34 cellular contexts compared by ENCODE assay signal in genomic region chr19:8884416-8884815, GRCh38. TPM values are rescaled to one million over a fixed set of nuclear protein-coding genes. Genes with fewer than 3 reads are reported as not detected.
"Had no signal": no experiment of that assay in that cellular context is flagged by ENCODE, and none has a peak within 500 bp of the region (broad histone marks: within the 10 kb centered on the region; RNA-seq: fewer than 3 reads in every experiment).

No MANE protein-coding gene starts in this region.

- H3K4me1 ChIP-seq: colonic mucosa, esophagus squamous epithelium, gastrocnemius medialis, heart right ventricle, left lung, lower lobe of right lung had no signal

- H3K27me3 ChIP-seq: colonic mucosa, gastrocnemius medialis had no signal

- H3K36me3 ChIP-seq: colonic mucosa, esophagus squamous epithelium, gastrocnemius medialis, heart right ventricle, left lung, lower lobe of right lung had no signal

- H3K27ac ChIP-seq: colonic mucosa, epithelial cell of prostate, esophagus squamous epithelium, gastrocnemius medialis, heart right ventricle, left lung, lower lobe of right lung had no signal

- ATAC-seq: effector memory CD8-positive, alpha-beta T cell; esophagus mucosa; gastrocnemius medialis; heart right ventricle; left cardiac atrium; left lung; left ventricle myocardium superior; lower lobe of right lung; mucosa of descending colon had no signal

- FAIRE-seq: endometrium, islet of Langerhans, keratinocyte had no signal

- H3K4me3 ChIP-seq: colonic mucosa, esophagus squamous epithelium, gastrocnemius medialis, heart right ventricle, left lung, lower lobe of right lung, mucosa of descending colon had no signal

- DNase-seq: colonic mucosa; cortex of kidney; effector CD8-positive, alpha-beta T cell; effector memory CD8-positive, alpha-beta T cell; endodermal cell; erythroblast; esophagus squamous epithelium; foreskin fibroblast; foreskin melanocyte; gastrocnemius medialis; glutamatergic neuron; head of caudate nucleus; heart right ventricle; hippocampal formation; left cardiac atrium; left lung; left ventricle myocardium superior; lower lobe of right lung; mesenchymal stem cell; mucosa of descending colon; naive B cell had no signal

- H3K9me3 ChIP-seq: colonic mucosa, esophagus squamous epithelium, gastrocnemius medialis, lower lobe of right lung had no signal

RNA-seq across cellular contexts. Expression of gene MBD3L1, which starts 52.2 kb away (rescaled TPM):
- total RNA-seq: colonic mucosa, dermis microvascular lymphatic vessel endothelial cell, endodermal cell, esophagus mucosa, esophagus squamous epithelium, gastrocnemius medialis, glomerular endothelial cell, heart right ventricle, kidney epithelial cell, left cardiac atrium, left lung, left ventricle myocardium superior, lower leg skin, lower lobe of right lung, lung microvascular endothelial cell, mesenteric fat pad, mesothelial cell of epicardium, mucosa of descending colon, myocyte had no signal
- polyA plus RNA-seq: heart right ventricle, keratinocyte had no signal
